ENCODE assay signal across 1 cellular context in genomic region chr3:64238971-64239667, GRCh38.
TF ChIP-seq lines count a peak whose summit lies in the region.

No MANE protein-coding gene starts in this region.

TF ChIP-seq in IMR-90, 13 proteins besides CTCF, POLR2A, EP300 and RAD21 (continued from another document):
- TF ChIP-seq MAFK (IDR thresholded peaks at IDR 0.05; ENCODE audit: low read depth, low read length) (no peak), BHLHE40 (IDR thresholded peaks at IDR 0.05; ENCODE audit: low read depth, low read length) (peak; percentile 75), NFE2L2 (IDR thresholded peaks at IDR 0.05; ENCODE audit: low read depth, low read length) (no peak), USF2 (IDR thresholded peaks at IDR 0.05; ENCODE audit: low read depth, low read length) (peak; percentile 5; the same call in 1 of the 2 replicates), RFX5 (IDR thresholded peaks at IDR 0.05; ENCODE audit: low read depth, low read length) (no peak), CHD1 (IDR thresholded peaks at IDR 0.05; ENCODE audit: low read depth, low read length) (no peak), SMC3 (IDR thresholded peaks at IDR 0.05; ENCODE audit: low read depth, low read length) (peak; percentile 18; the same call in 1 of the 2 replicates)
- TF ChIP-seq, protein P1, sequence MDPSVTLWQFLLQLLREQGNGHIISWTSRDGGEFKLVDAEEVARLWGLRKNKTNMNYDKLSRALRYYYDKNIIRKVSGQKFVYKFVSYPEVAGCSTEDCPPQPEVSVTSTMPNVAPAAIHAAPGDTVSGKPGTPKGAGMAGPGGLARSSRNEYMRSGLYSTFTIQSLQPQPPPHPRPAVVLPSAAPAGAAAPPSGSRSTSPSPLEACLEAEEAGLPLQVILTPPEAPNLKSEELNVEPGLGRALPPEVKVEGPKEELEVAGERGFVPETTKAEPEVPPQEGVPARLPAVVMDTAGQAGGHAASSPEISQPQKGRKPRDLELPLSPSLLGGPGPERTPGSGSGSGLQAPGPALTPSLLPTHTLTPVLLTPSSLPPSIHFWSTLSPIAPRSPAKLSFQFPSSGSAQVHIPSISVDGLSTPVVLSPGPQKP (IDR thresholded peaks at IDR 0.05; ENCODE audit: borderline replicate concordance, low read depth, low read length) = no peak
